29 cellular contexts compared by ENCODE assay signal in the genomic region with DNA sequence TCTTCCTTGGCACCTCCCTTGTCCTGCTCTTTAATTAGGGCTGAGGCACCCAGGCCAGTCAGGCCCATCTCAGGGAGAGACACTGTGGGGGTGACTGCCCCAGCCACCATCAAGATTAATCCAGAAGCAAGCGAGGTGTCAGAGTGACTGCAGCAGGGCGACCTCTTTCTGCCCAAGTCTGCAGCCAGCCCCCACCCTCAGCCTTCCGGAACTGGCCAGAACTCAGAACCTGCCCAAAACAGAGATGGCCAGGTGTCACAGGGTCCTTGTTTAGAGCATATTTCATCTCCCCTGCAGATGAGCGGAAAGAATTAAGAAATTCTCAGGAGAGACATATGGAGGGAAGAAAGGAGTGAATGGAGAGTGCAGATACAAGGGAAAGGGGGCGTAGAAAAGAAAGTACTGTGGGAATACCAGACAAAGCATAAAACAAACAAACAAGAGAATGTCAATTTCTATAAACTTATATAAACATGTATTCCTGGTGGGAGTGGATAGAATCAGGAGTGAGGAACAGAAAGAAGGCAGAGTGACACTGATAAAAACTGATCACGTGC.
"Had no signal": no experiment of that assay in that cellular context is flagged by ENCODE, and none has a peak within 500 bp of the region (broad histone marks: within the 10 kb centered on the region; RNA-seq: fewer than 3 reads in every experiment).

No MANE protein-coding gene starts in this region.

- H3K4me3 Mint-ChIP-seq: naive thymus-derived CD4-positive, alpha-beta T cell; natural killer cell; nephron; neural crest cell; stimulated activated memory B cell treated with anti-CD40 and anti-IgM and Interleukin-4, amounts not matched to agents 10 μg/mL and 1 μg/mL and 100 μg/mL, for 72 hours; stimulated activated naive CD8-positive, alpha-beta T cell treated with anti-CD3 and anti-CD28 coated beads, Interleukin-15, amount 100 ng/mL, for 72 hours had no signal

- H3K4me1 ChIP-seq: parathyroid adenoma, right lobe of liver, testis, upper lobe of left lung, uterus had no signal

- H3K27ac ChIP-seq: ovary, parathyroid adenoma, psoas muscle, right lobe of liver, sigmoid colon, suprapubic skin, testis, tibial artery, upper lobe of left lung, uterus had no signal

- H3K27ac Mint-ChIP-seq: naive thymus-derived CD4-positive, alpha-beta T cell; natural killer cell; nephron; progenitor cell of endocrine pancreas; stimulated activated memory B cell treated with anti-CD40 and anti-IgM and Interleukin-4, amounts not matched to agents 10 μg/mL and 1 μg/mL and 100 μg/mL, for 72 hours; stimulated activated naive CD8-positive, alpha-beta T cell treated with anti-CD3 and anti-CD28 coated beads, Interleukin-15, amount 100 ng/mL, for 72 hours had no signal

- H3K27me3 ChIP-seq: ovary, right lobe of liver, sigmoid colon, testis, tibial artery, upper lobe of left lung, uterus had no signal

- H3K36me3 ChIP-seq: ovary, right lobe of liver, sigmoid colon, suprapubic skin, tibial artery, upper lobe of left lung, uterus had no signal

- H2AFZ ChIP-seq: parathyroid adenoma had no signal

- H3K9me3 ChIP-seq: ovary, right lobe of liver, sigmoid colon, suprapubic skin, testis, upper lobe of left lung had no signal

- ATAC-seq: naive thymus-derived CD4-positive, alpha-beta T cell; natural killer cell; psoas muscle; right cardiac atrium; right lobe of liver; stimulated activated memory B cell treated with anti-CD40 and anti-IgM and Interleukin-4, amounts not matched to agents 10 μg/mL and 1 μg/mL and 100 μg/mL, for 72 hours; stimulated activated naive CD8-positive, alpha-beta T cell treated with anti-CD3 and anti-CD28 coated beads, Interleukin-15, amount 100 ng/mL, for 72 hours; stimulated activated naive CD8-positive, alpha-beta T cell treated with anti-CD3 and anti-CD28 coated beads, Interleukin-15, Interleukin-2, amounts not matched to agents 100 U/mL and 50 U/mL, for 24 hours had no signal

- H3K4me1 Mint-ChIP-seq: naive thymus-derived CD4-positive, alpha-beta T cell; natural killer cell; stimulated activated memory B cell treated with anti-CD40 and anti-IgM and Interleukin-4, amounts not matched to agents 10 μg/mL and 1 μg/mL and 100 μg/mL, for 72 hours; stimulated activated naive CD8-positive, alpha-beta T cell treated with anti-CD3 and anti-CD28 coated beads, Interleukin-15, amount 100 ng/mL, for 72 hours had no signal

- H3K36me3 Mint-ChIP-seq: stimulated activated memory B cell treated with anti-CD40 and anti-IgM and Interleukin-4, amounts not matched to agents 10 μg/mL and 1 μg/mL and 100 μg/mL, for 72 hours had no signal

- DNase-seq: naive thymus-derived CD4-positive, alpha-beta T cell; natural killer cell; occipital lobe; ovary; posterior cingulate gyrus; psoas muscle; right cardiac atrium; right lobe of liver; sigmoid colon; small intestine; stimulated activated CD4-positive, alpha-beta T cell treated with anti-CD3 and anti-CD28 coated beads, Interleukin-15, amount 100 ng/mL, for 24 hours; stimulated activated CD4-positive, alpha-beta T cell treated with anti-CD3 and anti-CD28 coated beads, Interleukin-2, amount 100 ng/mL, for 24 hours; stimulated activated CD4-positive, alpha-beta T cell treated with anti-CD3 and anti-CD28 coated beads, Interleukin-2, amount 100 ng/mL, for 48 hours; stimulated activated CD4-positive, alpha-beta T cell treated with anti-CD3 and anti-CD28 coated beads, Interleukin-4, amount 100 ng/mL, for 24 hours; stimulated activated naive CD4-positive, alpha-beta T cell; stimulated activated naive CD8-positive, alpha-beta T cell treated with anti-CD3 and anti-CD28 coated beads, Interleukin-15, amount 100 ng/mL, for 72 hours; stimulated activated naive CD8-positive, alpha-beta T cell treated with anti-CD3 and anti-CD28 coated beads, Interleukin-15, Interleukin-2, amounts not matched to agents 100 U/mL and 50 U/mL, for 24 hours; substantia nigra; testis; tibial artery; trophoblast cell; upper lobe of left lung; uterus had no signal

- H3K4me3 ChIP-seq: ovary, psoas muscle, right lobe of liver, sigmoid colon, suprapubic skin, testis, tibial artery, upper lobe of left lung, uterus had no signal

- H3K9ac ChIP-seq: parathyroid adenoma had no signal

- H3K9me3 Mint-ChIP-seq: neural crest cell; stimulated activated naive CD8-positive, alpha-beta T cell treated with anti-CD3 and anti-CD28 coated beads, Interleukin-15, amount 100 ng/mL, for 72 hours had no signal
